Comparison of ENCODE assay signal across 8 cellular contexts in the genomic region with DNA sequence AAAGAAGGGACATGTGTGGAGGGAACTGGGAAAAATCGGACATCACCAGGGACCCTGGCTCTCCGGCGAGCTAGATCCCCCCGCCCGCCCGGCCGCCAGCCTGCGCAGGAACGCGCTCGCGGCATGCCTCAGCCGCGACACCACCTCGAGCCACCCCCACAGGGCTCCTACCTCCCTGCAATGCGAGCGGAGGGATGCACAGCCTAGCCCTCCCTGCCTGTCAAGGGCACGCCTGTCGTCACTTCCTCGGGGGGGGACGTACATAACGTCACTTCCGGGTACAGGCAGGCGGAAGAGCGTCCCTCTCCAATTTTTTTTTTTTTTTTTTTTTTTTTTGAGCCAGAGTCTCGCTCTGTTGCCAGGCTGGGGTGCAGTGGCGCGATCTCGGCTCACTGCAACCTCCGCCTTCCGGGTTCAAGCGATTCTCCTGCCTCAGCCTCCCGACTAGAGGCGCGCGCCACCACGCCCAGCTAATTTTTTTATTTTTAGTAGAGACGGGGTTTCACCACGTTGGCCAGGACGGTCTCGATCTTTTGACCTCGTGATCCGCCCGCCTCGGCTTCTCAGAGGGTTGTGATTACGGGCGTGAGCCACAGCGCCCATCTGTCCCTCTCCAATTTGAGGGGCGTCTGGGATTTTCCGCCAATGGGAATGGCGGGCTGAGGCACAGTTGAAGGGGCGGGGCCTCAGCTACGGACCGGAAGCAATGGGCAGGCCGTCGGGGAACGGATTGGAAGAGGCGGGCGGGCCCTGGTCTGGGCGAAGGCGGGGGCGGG. TPM values are rescaled to one million over a fixed set of nuclear protein-coding genes. Genes with fewer than 3 reads are reported as not detected.
A peak's percentile ranks its signal among the peaks of the same experiment; 100 is the strongest.
DNase-seq lines count a peak whose midpoint lies in the region; ATAC-seq and TF ChIP-seq lines count a peak whose summit lies in the region.

A gene with protein sequence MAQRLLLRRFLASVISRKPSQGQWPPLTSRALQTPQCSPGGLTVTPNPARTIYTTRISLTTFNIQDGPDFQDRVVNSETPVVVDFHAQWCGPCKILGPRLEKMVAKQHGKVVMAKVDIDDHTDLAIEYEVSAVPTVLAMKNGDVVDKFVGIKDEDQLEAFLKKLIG (minus strand): TSS at position 248 of the 776 bp plus-strand sequence. CDS start 803 bp downstream, outside the sequence.

- H3K36me3 ChIP-seq in CD8-positive, alpha-beta memory T cell (ENCODE audit: insufficient read depth, low read length): peaks cover 7% of the 10 kb centered on the region
- H3K36me3 ChIP-seq in effector memory CD4-positive, alpha-beta T cell (ENCODE audit: control insufficient read depth, insufficient read depth, low read length): peaks cover 13% of the 10 kb centered on the region

- peaks cover 2 to 42% (median 7%) of the 10 kb centered on the region in 3 donors for H3K36me3 Mint-ChIP-seq in CD8-positive, alpha-beta memory T cell
- peaks cover 6% of the 10 kb centered on the region for H3K36me3 Mint-ChIP-seq in memory B cell

- peak within 1 kb of the TSS; percentile 90 to 100 (median 98) for H3K4me3 Mint-ChIP-seq in CD8-positive, alpha-beta memory T cell
- H3K4me3 Mint-ChIP-seq in memory B cell: peak within 1 kb of the TSS; percentile 95

- POLR2A ChIA-PET in CD8-positive, alpha-beta memory T cell (lab: Charles Lee): interaction anchor here (0.6 to 2.1 kb wide), 7 partner anchors 25 to 294 kb away, joined by 3 to 11 read pairs (median 7); partner anchors contain the start of genes FOXRED2 and IFT27

- ATAC-seq in memory B cell (ENCODE audit: low read depth): peak; percentile 84

- no peaks in the 10 kb centered on the region for H3K9me3 ChIP-seq in CD8-positive, alpha-beta memory T cell (ENCODE audit: low read length)
- H3K9me3 ChIP-seq in effector memory CD4-positive, alpha-beta T cell (ENCODE audit: control insufficient read depth, low read length): no peaks in the 10 kb centered on the region

- peaks cover 16% of the 10 kb centered on the region for H3K4me1 ChIP-seq in CD8-positive, alpha-beta memory T cell (ENCODE audit: insufficient read depth, low read length)
- H3K4me1 ChIP-seq in effector memory CD4-positive, alpha-beta T cell (ENCODE audit: control insufficient read depth, insufficient read depth, low read length, poor library complexity, severe bottlenecking): peaks cover 10% of the 10 kb centered on the region

- DNase-seq in CD8-positive, alpha-beta memory T cell: peak; percentile 93 to 99 (median 96)
- DNase-seq in GM20000 (ENCODE audit: low spot score) (peak; percentile 95), HT1080 (ENCODE audit: low read depth) (peak; percentile 93), NOMO-1 treated with DMSO at 0.1 percent for 48 hours (lab: John Stamatoyannopoulos, UW; ENCODE audit: unreplicated experiment) (peak; percentile 93), memory B cell (ENCODE audit: low spot score in 2 of 2) (peak; percentile 95 to 97)
- peak; percentile 95 for DNase-seq in activated CD8-positive, alpha-beta memory T cell treated with anti-CD3 and anti-CD28 coated beads for 4 hours (ENCODE audit: low read depth in 2 of 2)
- DNase-seq in effector memory CD4-positive, alpha-beta T cell: peak; percentile 92 to 96 (median 96)
- DNase-seq in stimulated activated CD8-positive, alpha-beta memory T cell treated with anti-CD3 and anti-CD28 coated beads, Interleukin-12 subunit alpha, Interleukin-12 subunit beta, amount 100 ng/mL, for 24 hours (ENCODE audit: extremely low read depth): peak; percentile 90

- peaks cover 16 to 29% (median 23%) of the 10 kb centered on the region in 3 donors for H3K4me1 Mint-ChIP-seq in CD8-positive, alpha-beta memory T cell
- H3K4me1 Mint-ChIP-seq in memory B cell: peaks cover 19% of the 10 kb centered on the region

- H3K27me3 ChIP-seq in CD8-positive, alpha-beta memory T cell (ENCODE audit: insufficient read depth, low read length, poor library complexity, severe bottlenecking): no peaks in the 10 kb centered on the region
- no peaks in the 10 kb centered on the region for H3K27me3 ChIP-seq in effector memory CD4-positive, alpha-beta T cell (replicated peaks; ENCODE audit: control insufficient read depth, insufficient read depth, low read length, poor library complexity, severe bottlenecking)

- CTCF ChIA-PET in CD8-positive, alpha-beta memory T cell (lab: Charles Lee): interaction anchor here (1.1 to 1.4 kb wide), 2 partner anchors 11 to 26 kb away, joined by 3 to 4 read pairs; no protein-coding TSS in a partner anchor

- peak within 1 kb of the TSS; percentile 75 for H3K4me3 ChIP-seq in CD8-positive, alpha-beta memory T cell (ENCODE audit: low read length)
- peak within 1 kb of the TSS; percentile 73 for H3K4me3 ChIP-seq in effector memory CD4-positive, alpha-beta T cell (ENCODE audit: insufficient read depth, low read depth, low read length, poor library complexity, severe bottlenecking)

- H3K27me3 Mint-ChIP-seq in CD8-positive, alpha-beta memory T cell: peaks cover 0 to 4% of the 10 kb centered on the region in 2 donors
- H3K27me3 Mint-ChIP-seq in memory B cell: no peaks in the 10 kb centered on the region

- peak within 1 kb of the TSS; percentile 98 to 99 (median 99) for H3K27ac Mint-ChIP-seq in CD8-positive, alpha-beta memory T cell
- H3K27ac Mint-ChIP-seq in memory B cell: peak within 1 kb of the TSS; percentile 97

- TF ChIP-seq CTCF in GM20000 (IDR thresholded peaks at IDR 0.05; ENCODE audit: extremely low read depth, missing control alignments): no peak

- H3K9me3 Mint-ChIP-seq in CD8-positive, alpha-beta memory T cell: no peaks in the 10 kb centered on the region
- no peaks in the 10 kb centered on the region for H3K9me3 Mint-ChIP-seq in memory B cell

- peak within 1 kb of the TSS; percentile 77 for H3K27ac ChIP-seq in CD8-positive, alpha-beta memory T cell (ENCODE audit: low read depth, low read length)
- peak within 1 kb of the TSS; percentile 92 for H3K27ac ChIP-seq in effector memory CD4-positive, alpha-beta T cell (ENCODE audit: insufficient read depth, low read length, poor library complexity, severe bottlenecking)

RNA-seq across cellular contexts. Expression of the gene that starts here (rescaled TPM):
- 100 to 1,000 TPM; 122 to 126 TPM for total RNA-seq in CD8-positive, alpha-beta memory T cell
- polyA plus RNA-seq in CD8-positive, alpha-beta memory T cell: 127 TPM
- total RNA-seq in HT1080 (2014; rRNA removed; shearing (Covaris generic)): 33.6 and 46.9 TPM in 2 replicates
- 86.0 and 97.1 TPM in 2 replicates for polyA plus RNA-seq in HT1080 (2015; cell fraction: cytosol; rRNA removed)
- 48.7 and 49.7 TPM in 2 replicates for polyA plus RNA-seq in HT1080 (2015; cell fraction: nucleus; rRNA removed)

Comparison
In these comparisons a context has a peak if more than half of its experiments do, and no peak if none do; other contexts are left out.
1. Peak in every context shown above with its lines: DNase-seq, ATAC-seq, H3K4me3 ChIP-seq and H3K27ac ChIP-seq.